11 cellular contexts compared by ENCODE assay signal in the genomic region with DNA sequence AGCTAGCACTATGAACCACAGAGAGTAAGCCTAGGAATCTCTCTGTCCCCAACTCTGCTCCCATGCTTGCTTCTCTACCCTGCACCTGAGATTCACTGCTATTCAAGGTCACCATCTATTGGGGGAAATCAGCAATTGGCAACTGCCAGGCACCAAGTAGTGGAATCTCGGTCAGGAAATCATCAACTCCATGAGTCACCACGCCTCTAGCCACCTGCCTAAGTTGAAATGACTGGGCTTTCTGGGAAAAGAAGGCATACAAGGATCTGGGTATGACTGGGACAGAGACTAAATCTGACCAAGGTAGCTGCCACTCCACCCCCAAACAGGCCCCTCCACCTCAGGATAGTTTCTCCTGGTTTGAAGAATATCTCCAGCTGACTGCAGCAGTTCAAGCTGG.
DNase-seq lines count a peak whose midpoint lies in the region; ATAC-seq and TF ChIP-seq lines count a peak whose summit lies in the region.
"Had no signal": no experiment of that assay in that cellular context is flagged by ENCODE, and none has a peak within 500 bp of the region (broad histone marks: within the 10 kb centered on the region; RNA-seq: fewer than 3 reads in every experiment).

No MANE protein-coding gene starts in this region.

- H3K27ac ChIP-seq in Karpas-422 (ENCODE audit: low read length): no peak overlapping the region
- H3K27ac ChIP-seq in vagina: no peak overlapping the region

- DNase-seq in Caki2 (ENCODE audit: low read depth): peak; percentile 68
- DNase-seq in Karpas-422: peak; percentile 45
- no peak for DNase-seq in SIG-M5 (lab: John Stamatoyannopoulos, UW)
- no peak for DNase-seq in vagina (ENCODE audit: extremely low spot score in 2 of 2)
- no peak for DNase-seq in KBM-7
- no peak for DNase-seq in NAMALWA (ENCODE audit: low spot score)
- DNase-seq: caudate nucleus, DMS79 treated with DMSO at 0.1 percent for 48 hours, NCI-H1694 treated with DMSO at 0.1 percent for 48 hours had no signal

- H3K9me3 ChIP-seq in Karpas-422 (ENCODE audit: low read length) (no peaks in the 10 kb centered on the region), vagina (no peaks in the 10 kb centered on the region)

- peaks cover 12% of the 10 kb centered on the region for H3K4me1 ChIP-seq in Karpas-422 (ENCODE audit: low read length)
- no peaks in the 10 kb centered on the region for H3K4me1 ChIP-seq in vagina

- H4K20me1 ChIP-seq in Karpas-422 (ENCODE audit: insufficient read depth, low read depth, low read length): no peaks in the 10 kb centered on the region

- H3K36me3 ChIP-seq in Karpas-422 (ENCODE audit: insufficient read depth, low read length): no peaks in the 10 kb centered on the region
- no peaks in the 10 kb centered on the region for H3K36me3 ChIP-seq in vagina

- intact Hi-C loops in vagina (cut with DNase I): no loop called here

- ATAC-seq in GM21515 (IDR thresholded peaks at IDR 0.05; ENCODE audit: unreplicated experiment) (peak; percentile 48), esophagus mucosa (peak; percentile 22)

- no peak overlapping the region for H3K4me2 ChIP-seq in Karpas-422 (ENCODE audit: low read depth, low read length, poor library complexity, severe bottlenecking)

- no peak for TF ChIP-seq POLR2A in vagina (IDR thresholded peaks at IDR 0.05)

- no peak overlapping the region for H3K9ac ChIP-seq in Karpas-422 (ENCODE audit: low read length)

- H3K4me3 ChIP-seq in Karpas-422 (ENCODE audit: low read length): no peak overlapping the region
- no peak overlapping the region for H3K4me3 ChIP-seq in vagina

- in situ Hi-C loops in Caki2 (cut with HindIII; ENCODE audit: low pct_unique_long_range_greater_than_20kb, low sequenced_read_pairs): no loop called here
- in situ Hi-C loops in KBM-7 (cut with MboI; ENCODE audit: low pct_unique_long_range_greater_than_20kb, low sequenced_read_pairs): no loop called here

- no peak for TF ChIP-seq CTCF in vagina (IDR thresholded peaks at IDR 0.05)

- H3K79me2 ChIP-seq in Karpas-422 (ENCODE audit: low read length): no peaks in the 10 kb centered on the region

- no peak overlapping the region; the same call in 1 of the 2 replicates for H2AFZ ChIP-seq in Karpas-422 (ENCODE audit: low read length)

- no peaks in the 10 kb centered on the region for H3K9me2 ChIP-seq in Karpas-422 (replicated peaks; ENCODE audit: insufficient read depth, low read length)

- H3K27me3 ChIP-seq in Karpas-422 (ENCODE audit: low read length) (no peaks in the 10 kb centered on the region), vagina (no peaks in the 10 kb centered on the region)

Comparison
In these comparisons a context has a peak if more than half of its experiments do, and no peak if none do; other contexts are left out.
1. DNase-seq: peak in Caki2 (single experiment) and Karpas-422 (single experiment); none in SIG-M5 (single experiment), vagina (0 of 2), KBM-7 (single experiment) and NAMALWA (single experiment).